18 cellular contexts compared by ENCODE assay signal in genomic region chr3:82114589-82114988, GRCh38.
"Had no signal": no experiment of that assay in that cellular context is flagged by ENCODE, and none has a peak within 500 bp of the region (broad histone marks: within the 10 kb centered on the region; RNA-seq: fewer than 3 reads in every experiment).

No MANE protein-coding gene starts in this region.

- DNase-seq: KBM-7, MV-4-11, NCI-H1048, NCI-H1105, NCI-H1417, NCI-H1436 treated with DMSO at 0.1 percent for 48 hours, NCI-H1694, NCI-H187 treated with DMSO at 0.1 percent for 48 hours, NCI-H2029 treated with DMSO at 0.1 percent for 48 hours, NCI-H2171 treated with DMSO at 0.1 percent for 48 hours, NCI-H345, NCI-H446 treated with DMSO at 0.1 percent for 48 hours, NCI-H510A treated with DMSO at 0.1 percent for 48 hours, NCI-H526, Right ventricle myocardium superior, RPMI8226, SIG-M5, SK-N-SH had no signal

- H3K9me2 ChIP-seq: SK-N-SH had no signal

- H3K4me2 ChIP-seq: SK-N-SH had no signal

- H3K9me3 ChIP-seq: SK-N-SH had no signal

- H3K9ac ChIP-seq: SK-N-SH had no signal
